ENCODE assay signal across 16 cellular contexts in the genomic region with DNA sequence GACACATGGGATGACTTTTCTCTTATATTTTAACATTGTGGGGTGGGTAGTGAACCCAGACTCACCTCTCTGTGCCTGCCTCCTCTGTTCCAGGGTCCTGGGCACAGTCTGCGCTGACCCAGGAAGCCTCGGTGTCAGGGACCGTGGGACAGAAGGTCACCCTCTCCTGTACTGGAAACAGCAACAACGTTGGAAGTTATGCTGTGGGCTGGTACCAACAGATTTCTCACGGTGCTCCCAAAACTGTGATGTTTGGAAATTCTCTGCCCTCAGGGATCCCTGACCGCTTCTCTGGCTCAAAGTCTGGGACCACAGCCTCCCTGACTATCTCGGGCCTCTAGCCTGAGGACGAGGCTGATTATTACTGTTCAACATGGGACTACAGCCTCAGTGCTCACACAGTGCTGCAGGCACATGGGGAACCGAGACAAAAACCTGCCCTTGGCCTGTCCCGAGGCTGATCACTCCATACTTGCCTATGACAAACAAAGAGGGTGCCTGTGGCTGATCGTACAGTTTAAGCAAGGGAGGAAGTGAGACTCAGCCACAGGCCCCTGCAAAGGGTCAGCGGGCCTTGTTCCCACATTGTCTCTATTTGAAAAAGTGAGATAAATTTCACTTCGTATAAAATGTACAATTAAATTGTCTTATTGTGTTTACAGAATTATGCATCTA. TPM values are rescaled to one million over a fixed set of nuclear protein-coding genes. Genes with fewer than 3 reads are reported as not detected.
DNase-seq lines count a peak whose midpoint lies in the region; ATAC-seq, FAIRE-seq and TF ChIP-seq lines count a peak whose summit lies in the region.
"Had no signal": no experiment of that assay in that cellular context is flagged by ENCODE, and none has a peak within 500 bp of the region (broad histone marks: within the 10 kb centered on the region; RNA-seq: fewer than 3 reads in every experiment).

No MANE protein-coding gene starts in this region.

- no peak for TF ChIP-seq RAD21 in H1 (IDR thresholded peaks at IDR 0.05 in 1 of 2, conservative IDR thresholded peaks at IDR 0.05 in 1 of 2; ENCODE audit: low read depth in 2 of 2, low read length in 2 of 2)

- no peak for FAIRE-seq in H1 (lab: Jason Lieb, UNC)
- FAIRE-seq: HTR-8/SVneo had no signal

- H4K91ac ChIP-seq in H1 (replicated peaks; ENCODE audit: insufficient read length, low read length): peak overlapping the region; percentile 26

- no peak overlapping the region for H3K4ac ChIP-seq in H1 (replicated peaks; ENCODE audit: insufficient read length, low read depth, low read length)

- no peak overlapping the region for H3K23ac ChIP-seq in H1 (ENCODE audit: insufficient read length)

- no peak overlapping the region for H2BK20ac ChIP-seq in H1 (ENCODE audit: low read length)

- no peaks in the 10 kb centered on the region for H3K9me3 ChIP-seq in H1 (ENCODE audit: insufficient read depth in 2 of 2, low read depth in 1 of 2, low read length in 1 of 2)
- H3K9me3 ChIP-seq: SK-N-SH, vagina had no signal

- CTCF ChIA-PET in H1 (lab: Charles Lee; ENCODE audit: partially characterized antibody): interaction anchor here (0.9 to 2.1 kb wide), 2 partner anchors 41 to 77 kb away, joined by 4 read pairs; no protein-coding TSS in a partner anchor

- H2AK5ac ChIP-seq in H1 (ENCODE audit: low read depth, low read length): no peak overlapping the region

- no peak overlapping the region for H3K14ac ChIP-seq in H1 (ENCODE audit: insufficient read length)

- peaks cover 9 to 82% (median 62%) of the 10 kb centered on the region in 4 experiments for H3K27me3 ChIP-seq in H1 (replicated peaks in 1 of 4; ENCODE audit: control insufficient read depth in 3 of 4, extremely low read depth in 1 of 4, insufficient read depth in 3 of 4, low read length in 3 of 4)
- H3K27me3 ChIP-seq: vagina had no signal

- peak; percentile 53 for ATAC-seq in GM21423 (IDR thresholded peaks at IDR 0.05; ENCODE audit: unreplicated experiment)
- ATAC-seq in HG03571 (IDR thresholded peaks at IDR 0.05; ENCODE audit: unreplicated experiment): peak; percentile 47
- no peak for ATAC-seq in HG03045 (IDR thresholded peaks at IDR 0.05; ENCODE audit: unreplicated experiment)
- ATAC-seq in left ventricle myocardium superior: no peak
- ATAC-seq: effector memory CD8-positive, alpha-beta T cell had no signal

- H4K5ac ChIP-seq in H1 (ENCODE audit: insufficient read length, low read depth, low read length): no peak overlapping the region

- H3K4me2 ChIP-seq in H1 (ENCODE audit: insufficient read depth in 1 of 2, low read depth in 2 of 2, low read length in 2 of 2): no peak overlapping the region
- H3K4me2 ChIP-seq: SK-N-SH had no signal

- H2BK5ac ChIP-seq in H1 (ENCODE audit: low read depth, low read length): no peak overlapping the region

- POLR2A ChIA-PET in H1 (lab: Charles Lee; ENCODE audit: partially characterized antibody): no interaction called here

- H3K4me1 ChIP-seq in H1 (replicated peaks in 1 of 4; ENCODE audit: control insufficient read depth in 3 of 4, insufficient read depth in 4 of 4, low read length in 3 of 4): peaks cover 0 to 10% (median 5%) of the 10 kb centered on the region in 4 experiments; a peak in 4 of 7 replicates
- H3K4me1 ChIP-seq: vagina had no signal

- H4K8ac ChIP-seq in H1 (ENCODE audit: extremely low read depth, insufficient read depth, low read length): no peak overlapping the region

- no peak overlapping the region; the same call in 1 of the 2 replicates for H2AFZ ChIP-seq in H1 (ENCODE audit: low read length)

- no peak overlapping the region for H2BK120ac ChIP-seq in H1 (replicated peaks; ENCODE audit: low read depth, low read length)

- H3K23me2 ChIP-seq in H1 (ENCODE audit: low read depth, low read length): 0 out of 2 replicates have a peak, but pooled peaks cover 2% of the 10 kb centered on the region

- intact Hi-C loops in left ventricle myocardium superior (cut with micrococcal nuclease): no loop called here

- H3K36me3 ChIP-seq in H1 (ENCODE audit: control insufficient read depth in 2 of 4, insufficient read depth in 4 of 4, low read length in 3 of 4): no peaks in the 10 kb centered on the region
- H3K36me3 ChIP-seq: vagina had no signal

- H3K79me1 ChIP-seq in H1 (ENCODE audit: low read depth, low read length): no peaks in the 10 kb centered on the region

- H4K20me1 ChIP-seq in H1 (replicated peaks in 1 of 2; ENCODE audit: control insufficient read depth in 1 of 2, insufficient read depth in 2 of 2, low read length in 2 of 2): peaks cover 0 to 2% of the 10 kb centered on the region in 2 experiments

- H3K27ac ChIP-seq in H1 (ENCODE audit: low read depth, low read length): no peak overlapping the region
- H3K27ac ChIP-seq: skin epidermis, vagina had no signal

- no peak for TF ChIP-seq POLR2A in H1 (IDR thresholded peaks at IDR 0.05; ENCODE audit: control extremely low read depth in 1 of 2, low read depth in 2 of 2, low read length in 2 of 2)

- H3K18ac ChIP-seq in H1 (ENCODE audit: extremely low read depth, low read length): no peak overlapping the region

- H3K56ac ChIP-seq in H1 (replicated peaks; ENCODE audit: insufficient read length, low read depth, low read length): no peak overlapping the region

- 92% methylated on average over 13 of the region's 13 CpGs; no CpG with 5 or more reads in 1 of the 2 experiments for WGBS in H1 (ENCODE audit: extremely low coverage in 1 of 2, insufficient coverage in 1 of 2, insufficient read length in 1 of 2, insufficient replicate concordance in 2 of 2, low coverage in 1 of 2, low lambda C conversion rate in 2 of 2, missing lambda C conversion rate in 1 of 2), 2 experiments

- H3K79me2 ChIP-seq in H1 (ENCODE audit: control insufficient read depth in 1 of 2, insufficient read depth in 2 of 2, low read length in 2 of 2): no peaks in the 10 kb centered on the region

- DNase-seq in GM10266 (ENCODE audit: extremely low spot score) (peak; percentile 24), H1 (ENCODE audit: low read depth in 1 of 2, low spot score in 2 of 2) (no peak), NCI-H510A treated with DMSO at 0.1 percent for 48 hours (lab: John Stamatoyannopoulos, UW) (no peak), D341Med (ENCODE audit: low spot score) (no peak), left ventricle myocardium superior (no peak)
- DNase-seq: activated CD4-positive, alpha-beta T cell treated with anti-CD3 and anti-CD28 coated beads for 1 hour; effector memory CD8-positive, alpha-beta T cell; glutamatergic neuron; NCI-H1436; SK-N-SH had no signal

- no peak overlapping the region; the same call in 1 of the 2 replicates for H2BK12ac ChIP-seq in H1 (ENCODE audit: low read depth, low read length)

- H3K4me3 ChIP-seq in H1 (ENCODE audit: extremely low read depth in 1 of 4, insufficient read depth in 2 of 4, low read depth in 3 of 4, low read length in 4 of 4): no peak overlapping the region
- H3K4me3 ChIP-seq: skin epidermis, vagina had no signal

- peak overlapping the region; percentile 65; the same call in 1 of the 2 replicates for H2BK15ac ChIP-seq in H1 (ENCODE audit: low read length)

- TF ChIP-seq CTCF in GM10266 (IDR thresholded peaks at IDR 0.05; ENCODE audit: control insufficient read depth, insufficient read depth, low read depth, missing control alignments) (no peak), H1 (IDR thresholded peaks at IDR 0.05; ENCODE audit: control extremely low read depth in 1 of 3, insufficient read depth in 1 of 3, low read depth in 1 of 3, low read length in 3 of 3) (no peak)

- H3K9ac ChIP-seq in H1 (replicated peaks in 1 of 4; ENCODE audit: extremely low read depth in 1 of 4, low read depth in 3 of 4, low read length in 3 of 4): no peak overlapping the region
- H3K9ac ChIP-seq: SK-N-SH had no signal

- TF ChIP-seq EP300 in H1 (IDR thresholded peaks at IDR 0.05; ENCODE audit: borderline replicate concordance in 1 of 2, low read depth in 2 of 2, low read length in 2 of 2): no peak

TF ChIP-seq in H1, 55 proteins besides CTCF, POLR2A, EP300 and RAD21:
- TF ChIP-seq CHD1 (IDR thresholded peaks at IDR 0.05; ENCODE audit: low read depth, low read length) (no peak), BCL11A (IDR thresholded peaks at IDR 0.05; ENCODE audit: low read depth in 2 of 2, low read length in 2 of 2) (no peak), HDAC2 (IDR thresholded peaks at IDR 0.05; ENCODE audit: borderline replicate concordance in 1 of 2, low read depth in 2 of 2, low read length in 2 of 2) (no peak), SP2 (IDR thresholded peaks at IDR 0.05; ENCODE audit: low read length) (no peak), TAF7 (optimal IDR thresholded peaks at IDR 0.05; ENCODE audit: borderline replicate concordance, low read depth, low read length) (no peak), SIN3A (conservative IDR thresholded peaks at IDR 0.05 in 1 of 2, IDR thresholded peaks at IDR 0.05 in 1 of 2; ENCODE audit: low read depth in 1 of 2, low read length in 2 of 2) (no peak)

RNA-seq across cellular contexts. Expression of gene TOP3B, which starts 43.7 kb away (rescaled TPM):
- 49.3 and 52.8 TPM in 2 replicates for total RNA-seq in H1 (2021; fragmentation: NEBNext Ultra II Directional; extraction: Animal tissue kit (Norgen Biotek cat#: 25700))
- 30.4 and 45.6 TPM in 2 replicates for polyA plus RNA-seq in H1 (2011; rRNA removed)
- 34.6 TPM for polyA plus RNA-seq in H1 (2011; cell fraction: cytosol; rRNA removed)
- 149 TPM for polyA plus RNA-seq in H1 (2011; cell fraction: nucleus; rRNA removed)
- polyA plus RNA-seq in H1 (2012, experiment 1 of 2): 42.4 to 52.2 TPM (median 45.4 TPM) in 4 replicates
- 33.2 TPM for polyA plus RNA-seq in H1 (2012, experiment 2 of 2)
- polyA plus RNA-seq in H1 (2013, experiment 1 of 2): 34.1 TPM
- polyA plus RNA-seq in H1 (2013, experiment 2 of 2): 28.9 TPM
- polyA minus RNA-seq in H1 (2011; rRNA and poly(A)+ RNA removed): 28.2 and 37.9 TPM in 2 replicates
- 20.9 TPM for polyA minus RNA-seq in H1 (2011; cell fraction: cytosol; rRNA and poly(A)+ RNA removed)
- polyA minus RNA-seq in H1 (2011; cell fraction: nucleus; rRNA and poly(A)+ RNA removed): 89.8 TPM
- total RNA-seq in left ventricle myocardium superior: 13.1 TPM

Comparison
In these comparisons a context has a peak if more than half of its experiments do, and no peak if none do; other contexts are left out.
1. ATAC-seq: peak in GM21423 (single experiment) and HG03571 (single experiment); none in HG03045 (single experiment) and left ventricle myocardium superior (single experiment).